11 cellular contexts compared by ENCODE assay signal in the genomic region with DNA sequence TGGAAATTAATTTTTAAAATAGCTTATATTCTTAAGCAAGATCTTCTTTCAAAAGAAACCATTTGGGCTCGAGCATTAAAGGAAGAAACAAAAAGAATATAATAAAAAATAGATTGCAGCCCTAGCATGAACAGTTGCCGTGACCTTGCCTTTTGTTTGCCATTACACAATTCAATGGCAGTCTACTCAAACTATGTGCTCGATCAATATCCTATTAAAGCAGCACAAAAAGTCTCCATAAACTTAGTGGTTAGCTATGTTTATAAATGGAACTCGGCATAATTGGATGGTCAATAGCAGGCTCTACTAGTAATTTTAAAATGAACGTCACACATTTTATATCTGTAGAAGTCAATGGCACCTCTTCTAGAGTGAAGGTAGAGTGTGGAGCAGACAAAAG.
DNase-seq lines count a peak whose midpoint lies in the region; ATAC-seq and TF ChIP-seq lines count a peak whose summit lies in the region.
"Had no signal": no experiment of that assay in that cellular context is flagged by ENCODE, and none has a peak within 500 bp of the region (broad histone marks: within the 10 kb centered on the region; RNA-seq: fewer than 3 reads in every experiment).

No MANE protein-coding gene starts in this region.

- H3K27me3 ChIP-seq in right cardiac atrium (ENCODE audit: control insufficient read depth, insufficient read depth) (no peaks in the 10 kb centered on the region), esophagus (ENCODE audit: control insufficient read depth in 1 of 2, insufficient read depth in 2 of 2, low read length in 2 of 2) (no peaks in the 10 kb centered on the region)

- no peaks in the 10 kb centered on the region for H3K36me3 Mint-ChIP-seq in progenitor cell of endocrine pancreas (ENCODE audit: insufficient read depth)

- no peak overlapping the region for H3K4me3 Mint-ChIP-seq in progenitor cell of endocrine pancreas (ENCODE audit: low read depth)
- H3K4me3 Mint-ChIP-seq: neural crest cell; stimulated activated naive CD8-positive, alpha-beta T cell treated with anti-CD3 and anti-CD28 coated beads, Interleukin-15, Interleukin-2, amounts not matched to agents 100 ng/mL and 50 ng/mL, for 24 hours had no signal

- no peak for TF ChIP-seq CTCF in progenitor cell of endocrine pancreas (IDR thresholded peaks at IDR 0.05; ENCODE audit: unreplicated experiment)

- H3K27ac ChIP-seq in right cardiac atrium (ENCODE audit: low read length) (peak overlapping the region; percentile 45), esophagus (ENCODE audit: low read depth in 2 of 2, low read length in 1 of 2) (peak overlapping the region; percentile 37 to 84)

- H3K9me3 ChIP-seq in right cardiac atrium (ENCODE audit: control insufficient read depth, low read length) (no peaks in the 10 kb centered on the region), esophagus (ENCODE audit: control insufficient read depth in 2 of 2, insufficient read depth in 1 of 2, low read depth in 1 of 2, low read length in 1 of 2) (no peaks in the 10 kb centered on the region)

- no peaks in the 10 kb centered on the region for H3K27me3 Mint-ChIP-seq in progenitor cell of endocrine pancreas
- H3K27me3 Mint-ChIP-seq: stimulated activated naive CD8-positive, alpha-beta T cell treated with anti-CD3 and anti-CD28 coated beads, Interleukin-15, Interleukin-2, amounts not matched to agents 100 ng/mL and 50 ng/mL, for 24 hours had no signal

- H3K4me3 ChIP-seq in right cardiac atrium (ENCODE audit: low read length) (peak overlapping the region; percentile 20), esophagus (ENCODE audit: low read depth in 1 of 2, low read length in 2 of 2) (no peak overlapping the region)

- ATAC-seq in right cardiac atrium (no peak), Right ventricle myocardium inferior (no peak)

- no peak for DNase-seq in right cardiac atrium
- DNase-seq in Right ventricle myocardium inferior (ENCODE audit: missing footprints) = no peak
- DNase-seq in progenitor cell of endocrine pancreas (ENCODE audit: low spot score, unreplicated experiment) = no peak
- DNase-seq in SW480 (ENCODE audit: low spot score) = no peak
- no peak for DNase-seq in activated naive CD4-positive, alpha-beta T cell treated with anti-CD3 and anti-CD28 coated beads, Interleukin-2, amount 50 U/mL, for 16 hours
- no peak for DNase-seq in NCI-H510A (lab: John Stamatoyannopoulos, UW)
- no peak for DNase-seq in amniotic stem cell (lab: John Stamatoyannopoulos, UW)
- DNase-seq: stimulated activated CD4-positive, alpha-beta T cell treated with anti-CD3 and anti-CD28 coated beads, Interleukin-4, amount 100 ng/mL, for 24 hours had no signal

- no peaks in the 10 kb centered on the region for H3K36me3 ChIP-seq in esophagus (ENCODE audit: control insufficient read depth in 2 of 2, insufficient read depth in 2 of 2, low read length in 1 of 2)

- no peaks in the 10 kb centered on the region for H3K9me3 Mint-ChIP-seq in progenitor cell of endocrine pancreas (ENCODE audit: low read depth)
- H3K9me3 Mint-ChIP-seq: neural crest cell; stimulated activated naive CD8-positive, alpha-beta T cell treated with anti-CD3 and anti-CD28 coated beads, Interleukin-15, Interleukin-2, amounts not matched to agents 100 ng/mL and 50 ng/mL, for 24 hours had no signal

- intact Hi-C loops in right cardiac atrium (cut with DNase I) = loop anchor here in 3 of 4 donors (5.0 to 10.0 kb wide), 5 partner anchors 54 to 287 kb away; a partner anchor contains a TSS
- intact Hi-C loops in Right ventricle myocardium inferior (cut with DNase I) = loop anchor here (1.0 to 5.0 kb wide), 5 partner anchors 97 to 258 kb away; no protein-coding TSS in a partner anchor

- H3K27ac Mint-ChIP-seq in progenitor cell of endocrine pancreas = peak overlapping the region; percentile 99
- H3K27ac Mint-ChIP-seq: stimulated activated naive CD8-positive, alpha-beta T cell treated with anti-CD3 and anti-CD28 coated beads, Interleukin-15, Interleukin-2, amounts not matched to agents 100 ng/mL and 50 ng/mL, for 24 hours had no signal

- 81% methylated on average over 5 of the region's 5 CpGs for WGBS in right cardiac atrium
- WGBS in esophagus, 2 donors = 68 to 80% methylated on average over 5 of the region's 5 CpGs

- peaks cover 38% of the 10 kb centered on the region for H3K4me1 Mint-ChIP-seq in progenitor cell of endocrine pancreas (ENCODE audit: low read depth)

- peaks cover 25% of the 10 kb centered on the region for H3K4me1 ChIP-seq in right cardiac atrium (ENCODE audit: control insufficient read depth, insufficient read depth, low read length)
- H3K4me1 ChIP-seq in esophagus (ENCODE audit: control insufficient read depth in 2 of 2, insufficient read depth in 2 of 2, low read length in 1 of 2) = peaks cover 0 to 6% of the 10 kb centered on the region in 2 donors
